In the genomic region with DNA sequence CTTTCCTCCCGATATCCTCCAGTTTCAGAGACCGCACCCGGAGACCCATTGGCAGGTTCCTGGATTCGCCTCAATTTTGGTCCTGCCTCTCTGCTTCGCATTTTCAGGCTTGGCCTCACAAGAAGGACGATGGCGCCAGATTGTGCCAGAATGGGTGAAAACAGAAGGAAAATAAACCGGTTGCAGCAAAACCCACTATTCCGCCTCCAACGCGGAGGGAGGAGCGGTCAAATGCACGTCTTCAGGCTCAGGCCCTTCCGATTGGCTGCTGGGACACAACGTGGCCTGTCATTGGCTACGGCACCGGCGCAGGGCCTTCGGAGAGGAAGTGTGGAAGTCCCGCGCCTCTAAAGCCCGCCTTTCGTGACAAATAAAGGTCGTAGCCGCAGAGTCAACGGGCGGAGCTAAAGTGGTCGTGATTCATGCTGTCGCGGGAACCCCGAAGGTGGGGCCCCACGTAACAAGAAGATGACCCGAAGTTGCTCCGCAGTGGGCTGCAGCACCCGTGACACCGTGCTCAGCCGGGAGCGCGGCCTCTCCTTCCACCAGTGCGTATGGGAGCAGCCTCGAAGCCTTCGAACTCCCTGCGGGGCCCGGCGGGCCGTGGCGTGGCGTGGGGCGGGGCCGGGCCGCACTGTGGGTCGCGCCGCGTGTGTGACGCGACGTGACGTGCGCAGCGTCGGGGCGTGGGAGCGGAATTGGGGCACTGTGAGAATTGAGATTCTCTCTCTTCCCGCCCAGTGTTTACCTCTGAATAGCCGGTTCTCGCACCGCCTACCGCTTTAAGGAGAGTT, we compare ENCODE assay signal across 8 cellular contexts. TPM values are rescaled to one million over a fixed set of nuclear protein-coding genes. Genes with fewer than 3 reads are reported as not detected.
DNase-seq lines count a peak whose midpoint lies in the region; ATAC-seq and TF ChIP-seq lines count a peak whose summit lies in the region.

TSS of gene THAP9 (plus strand) at position 401 of the 794 bp plus-strand sequence. CDS start at position 469, 68 bp downstream.

- H3K9me3 ChIP-seq in CD8-positive, alpha-beta memory T cell (ENCODE audit: low read length) = no peaks in the 10 kb centered on the region
- no peaks in the 10 kb centered on the region for H3K9me3 ChIP-seq in ectodermal cell (ENCODE audit: control insufficient read depth, low read length)

- peaks cover 17 to 30% (median 18%) of the 10 kb centered on the region in 3 donors for H3K4me1 Mint-ChIP-seq in CD8-positive, alpha-beta memory T cell
- peaks cover 37% of the 10 kb centered on the region for H3K4me1 Mint-ChIP-seq in activated CD4-positive, alpha-beta memory T cell treated with anti-CD3 and anti-CD28 coated beads, Interleukin-2, amount 10 ng/mL, durations not matched to agents 7 days and 5 days

- intact Hi-C loops in lower leg skin (cut with DNase I; ENCODE audit: low total_unique reads) = no loop called here

- no peaks in the 10 kb centered on the region for H3K27me3 ChIP-seq in CD8-positive, alpha-beta memory T cell (ENCODE audit: insufficient read depth, low read length, poor library complexity, severe bottlenecking)
- H3K27me3 ChIP-seq in ectodermal cell (ENCODE audit: control insufficient read depth, insufficient read depth, low read length, poor library complexity, severe bottlenecking) = no peaks in the 10 kb centered on the region

- peak within 1 kb of the TSS; percentile 97 for H3K4me3 ChIP-seq in CD8-positive, alpha-beta memory T cell (ENCODE audit: low read length)
- H3K4me3 ChIP-seq in ectodermal cell (ENCODE audit: insufficient read depth, low read depth, low read length) = peak within 1 kb of the TSS; percentile 93
- H3K4me3 ChIP-seq in lower leg skin (ENCODE audit: low read depth, poor library complexity, severe bottlenecking) = peak within 1 kb of the TSS; percentile 82

- no peaks in the 10 kb centered on the region for H3K27me3 Mint-ChIP-seq in CD8-positive, alpha-beta memory T cell
- H3K27me3 Mint-ChIP-seq in activated CD4-positive, alpha-beta memory T cell treated with anti-CD3 and anti-CD28 coated beads, Interleukin-2, amount 10 ng/mL, durations not matched to agents 7 days and 5 days = peaks cover 9% of the 10 kb centered on the region

- CTCF ChIA-PET in CD8-positive, alpha-beta memory T cell (lab: Charles Lee) = interaction anchor here (1.3 to 2.9 kb wide), 5 partner anchors 9 to 362 kb away, joined by 3 to 10 read pairs (median 4); partner anchors contain the start of genes COPS4 and LIN54
- CTCF ChIA-PET in activated CD4-positive, alpha-beta memory T cell treated with anti-CD3 and anti-CD28 coated beads, Interleukin-2, amount 10 ng/mL, durations not matched to agents 7 days and 5 days (lab: Charles Lee) = interaction anchor here (0.6 to 3.6 kb wide), 12 partner anchors 9 to 469 kb away, joined by 3 to 22 read pairs (median 6); partner anchors contain the start of genes COPS4, COQ2 and LIN54

- ATAC-seq in GM19463 (IDR thresholded peaks at IDR 0.05; ENCODE audit: unreplicated experiment) = peak; percentile 84

- no peak for TF ChIP-seq CTCF in lower leg skin (IDR thresholded peaks at IDR 0.05)

- WGBS in ectodermal cell, 2 experiments = 0% methylated on average over 69 of the region's 69 CpGs
- 0 to 1% methylated on average over 42 to 63 of the region's 69 CpGs for WGBS in lower leg skin, 2 donors

- H3K9me3 Mint-ChIP-seq in CD8-positive, alpha-beta memory T cell = no peaks in the 10 kb centered on the region
- no peaks in the 10 kb centered on the region for H3K9me3 Mint-ChIP-seq in activated CD4-positive, alpha-beta memory T cell treated with anti-CD3 and anti-CD28 coated beads, Interleukin-2, amount 10 ng/mL, durations not matched to agents 7 days and 5 days

- peaks cover 6 to 22% (median 6%) of the 10 kb centered on the region in 3 donors for H3K36me3 Mint-ChIP-seq in CD8-positive, alpha-beta memory T cell
- peaks cover 14% of the 10 kb centered on the region for H3K36me3 Mint-ChIP-seq in activated CD4-positive, alpha-beta memory T cell treated with anti-CD3 and anti-CD28 coated beads, Interleukin-2, amount 10 ng/mL, durations not matched to agents 7 days and 5 days (ENCODE audit: low read depth)

- TF ChIP-seq POLR2A in lower leg skin (IDR thresholded peaks at IDR 0.05) = no peak

- peak; percentile 96 to 99 (median 98) for DNase-seq in CD8-positive, alpha-beta memory T cell
- DNase-seq in HK-2 (ENCODE audit: unreplicated experiment) (peak; percentile 99), NCI-H82 treated with DMSO at 0.1 percent for 48 hours (lab: John Stamatoyannopoulos, UW; ENCODE audit: unreplicated experiment) (peak; percentile 90), lower leg skin (ENCODE audit: low spot score in 2 of 2) (peak; percentile 99 to 100)
- DNase-seq in activated CD4-positive, alpha-beta memory T cell treated with anti-CD3 and anti-CD28 coated beads, Interleukin-2, amount 10 ng/mL, durations not matched to agents 7 days and 5 days = peak; percentile 99
- DNase-seq in stimulated activated CD4-positive, alpha-beta T cell treated with anti-CD3 and anti-CD28 coated beads, Interleukin-4, amount 100 ng/mL, for 4 hours = peak; percentile 91 to 99

- peak within 1 kb of the TSS; percentile 98 for H3K27ac ChIP-seq in CD8-positive, alpha-beta memory T cell (ENCODE audit: low read depth, low read length)
- H3K27ac ChIP-seq in ectodermal cell (ENCODE audit: insufficient read depth, low read depth, low read length, poor library complexity, severe bottlenecking) = peak within 1 kb of the TSS; percentile 92

- no peak within 1 kb of the TSS for H3K27ac Mint-ChIP-seq in CD8-positive, alpha-beta memory T cell
- H3K27ac Mint-ChIP-seq in activated CD4-positive, alpha-beta memory T cell treated with anti-CD3 and anti-CD28 coated beads, Interleukin-2, amount 10 ng/mL, durations not matched to agents 7 days and 5 days = no peak within 1 kb of the TSS

- H3K4me3 Mint-ChIP-seq in CD8-positive, alpha-beta memory T cell = no peak within 1 kb of the TSS
- no peak within 1 kb of the TSS for H3K4me3 Mint-ChIP-seq in activated CD4-positive, alpha-beta memory T cell treated with anti-CD3 and anti-CD28 coated beads, Interleukin-2, amount 10 ng/mL, durations not matched to agents 7 days and 5 days

- H3K36me3 ChIP-seq in CD8-positive, alpha-beta memory T cell (ENCODE audit: insufficient read depth, low read length) = peaks cover 6% of the 10 kb centered on the region
- H3K36me3 ChIP-seq in ectodermal cell (ENCODE audit: control insufficient read depth, insufficient read depth, low read length) = no peaks in the 10 kb centered on the region

- POLR2A ChIA-PET in CD8-positive, alpha-beta memory T cell (lab: Charles Lee) = interaction anchor here (0.6 to 1.5 kb wide), 8 partner anchors 10 to 471 kb away, joined by 3 to 8 read pairs (median 4); partner anchors contain the start of genes COPS4, COQ2 and LIN54
- POLR2A ChIA-PET in activated CD4-positive, alpha-beta memory T cell treated with anti-CD3 and anti-CD28 coated beads, Interleukin-2, amount 10 ng/mL, durations not matched to agents 7 days and 5 days (lab: Charles Lee) = interaction anchor here (0.9 to 3.6 kb wide), 17 partner anchors 10 to 555 kb away, joined by 3 to 58 read pairs (median 8); partner anchors contain the start of genes COPS4, COQ2, HELQ and LIN54

- H3K4me1 ChIP-seq in CD8-positive, alpha-beta memory T cell (ENCODE audit: insufficient read depth, low read length) = peaks cover 34% of the 10 kb centered on the region
- H3K4me1 ChIP-seq in ectodermal cell (ENCODE audit: control insufficient read depth, insufficient read depth, low read length) = peaks cover 9% of the 10 kb centered on the region

RNA-seq across cellular contexts. Expression of gene THAP9, which starts in this region (rescaled TPM):
- total RNA-seq in CD8-positive, alpha-beta memory T cell = 1 to 10 TPM; 1.6 to 2.3 TPM
- 2.0 TPM for polyA plus RNA-seq in CD8-positive, alpha-beta memory T cell
- total RNA-seq in activated CD4-positive, alpha-beta memory T cell treated with anti-CD3 and anti-CD28 coated beads, Interleukin-2, amount 10 ng/mL, durations not matched to agents 7 days and 5 days = 1 to 10 TPM; 2.0 to 2.4 TPM
- polyA plus RNA-seq in ectodermal cell (2013, experiment 1 of 4) = 16.5 TPM
- 15.7 TPM for polyA plus RNA-seq in ectodermal cell (2013, experiment 2 of 4)
- 18.1 TPM for polyA plus RNA-seq in ectodermal cell (2013, experiment 3 of 4)
- 19.5 TPM for polyA plus RNA-seq in ectodermal cell (2013, experiment 4 of 4)
- 1 to 10 TPM; 3.2 to 3.8 (median 3.5) TPM for total RNA-seq in lower leg skin

Comparison
In these comparisons a context has a peak if more than half of its experiments do, and no peak if none do; other contexts are left out.
1. Peak in every context shown above with its lines: DNase-seq, ATAC-seq, H3K4me3 ChIP-seq and H3K27ac ChIP-seq.